In the genomic region with DNA sequence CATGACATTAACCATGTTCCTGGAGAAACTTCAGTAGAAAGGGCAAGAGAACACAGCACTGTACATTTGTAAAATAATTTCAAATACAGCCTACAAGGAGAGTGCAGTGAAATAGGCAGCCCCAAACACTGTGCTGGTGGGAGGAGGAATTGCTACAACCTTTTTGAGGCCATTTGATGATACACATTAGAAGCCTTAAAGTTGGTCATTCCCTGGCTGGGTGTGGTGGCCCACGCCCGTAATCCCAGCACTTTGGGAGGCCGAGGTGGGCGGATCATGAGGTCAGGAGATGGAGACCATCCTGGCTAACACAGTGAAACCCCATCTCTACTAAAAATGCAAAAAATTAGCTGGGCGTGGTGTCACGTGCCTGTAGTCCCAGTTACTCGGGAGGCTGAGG, we compare ENCODE assay signal across 10 cellular contexts. TPM values are rescaled to one million over a fixed set of nuclear protein-coding genes. Genes with fewer than 3 reads are reported as not detected.
"Had no signal": no experiment of that assay in that cellular context is flagged by ENCODE, and none has a peak within 500 bp of the region (broad histone marks: within the 10 kb centered on the region; RNA-seq: fewer than 3 reads in every experiment).

No MANE protein-coding gene starts in this region.

RNA-seq across cellular contexts. Expression of a gene that starts 35.4 kb away (rescaled TPM):
- total RNA-seq: naive thymus-derived CD8-positive, alpha-beta T cell; natural killer cell treated with Interleukin-12 subunit alpha and Interleukin-12 subunit beta and Interleukin-15 and Interleukin-18, amount 100 ng/mL, for 72 hours; psoas muscle; renal cortical epithelial cell; stomach; tibial nerve; vagina had no signal

RNA-seq across cellular contexts. Expression of a gene that starts 56.0 kb away (rescaled TPM):
- total RNA-seq: naive thymus-derived CD8-positive, alpha-beta T cell; natural killer cell treated with Interleukin-12 subunit alpha and Interleukin-12 subunit beta and Interleukin-15 and Interleukin-18, amount 100 ng/mL, for 72 hours; neural crest cell; progenitor cell of endocrine pancreas; renal cortical epithelial cell; temporal lobe had no signal
- polyA plus RNA-seq: naive thymus-derived CD8-positive, alpha-beta T cell had no signal
